Comparison of ENCODE assay signal across 8 cellular contexts in genomic region chr2:41782306-41783158, GRCh38.
DNase-seq lines count a peak whose midpoint lies in the region; ATAC-seq, FAIRE-seq and TF ChIP-seq lines count a peak whose summit lies in the region.

No MANE protein-coding gene starts in this region.

- H3K27me3 ChIP-seq in heart right ventricle (peaks cover 0 to 5% (median 0%) of the 10 kb centered on the region in 7 donors), small intestine (ENCODE audit: control insufficient read depth in 2 of 2, insufficient read depth in 2 of 2, low read length in 2 of 2) (no peaks in the 10 kb centered on the region), MG63 (no peaks in the 10 kb centered on the region; the same call in 1 of the 2 replicates)

- H3K27ac ChIP-seq in heart right ventricle (no peak overlapping the region), small intestine (ENCODE audit: low read depth in 1 of 2, low read length in 1 of 2) (no peak overlapping the region)

- H3K4me1 ChIP-seq in heart right ventricle (peaks cover 0 to 5% (median 0%) of the 10 kb centered on the region in 9 donors), small intestine (ENCODE audit: control insufficient read depth in 2 of 2, insufficient read depth in 1 of 2, low read depth in 1 of 2, low read length in 1 of 2) (no peaks in the 10 kb centered on the region)

- peak; percentile 50 for DNase-seq in activated naive CD4-positive, alpha-beta T cell treated with anti-CD3 and anti-CD28 coated beads for 36 hours
- DNase-seq in activated naive CD4-positive, alpha-beta T cell (lab: John Stamatoyannopoulos, UW), result no peak
- peak; percentile 7 for DNase-seq in HFF-Myc (ENCODE audit: extremely low read depth, low read depth)
- peak; percentile 19 for DNase-seq in NCI-H2196 treated with DMSO at 0.1 percent for 48 hours (lab: John Stamatoyannopoulos, UW; ENCODE audit: unreplicated experiment)
- DNase-seq in activated T-helper 1 cell treated with anti-CD3 and anti-CD28 coated beads, Interleukin-12 subunit alpha, Interleukin-12 subunit beta, Interleukin-2, Interleukin-4 antibody, amounts not matched to agents 30 ng/mL and 10 ng/mL and 1 ng/mL, durations not matched to agents 14 hours and 24 hours and 36 hours (ENCODE audit: low spot score), result peak; percentile 4
- peak in 1 of 2 donors; percentile 16 for DNase-seq in heart right ventricle
- peak; percentile 43 for DNase-seq in small intestine
- no peak for DNase-seq in MG63

- TF ChIP-seq CTCF in HFF-Myc (IDR thresholded peaks at IDR 0.05; ENCODE audit: low read depth, low read length, missing control alignments) (peak; percentile 69), heart right ventricle (IDR thresholded peaks at IDR 0.05) (peak; percentile 77 to 95 (median 86))

- H3K27ac Mint-ChIP-seq in activated naive CD4-positive, alpha-beta T cell treated with anti-CD3 and anti-CD28 coated beads for 36 hours, result no peak overlapping the region
- no peak overlapping the region for H3K27ac Mint-ChIP-seq in activated T-helper 1 cell treated with anti-CD3 and anti-CD28 coated beads, Interleukin-12 subunit alpha, Interleukin-12 subunit beta, Interleukin-2, Interleukin-4 antibody, amounts not matched to agents 30 ng/mL and 10 ng/mL and 1 ng/mL, durations not matched to agents 14 hours and 24 hours and 36 hours

- peak in 2 of 8 donors; percentile 20 to 48 for ATAC-seq in heart right ventricle

- no peaks in the 10 kb centered on the region for H3K9me3 Mint-ChIP-seq in activated naive CD4-positive, alpha-beta T cell treated with anti-CD3 and anti-CD28 coated beads for 36 hours
- no peaks in the 10 kb centered on the region for H3K9me3 Mint-ChIP-seq in activated T-helper 1 cell treated with anti-CD3 and anti-CD28 coated beads, Interleukin-12 subunit alpha, Interleukin-12 subunit beta, Interleukin-2, Interleukin-4 antibody, amounts not matched to agents 30 ng/mL and 10 ng/mL and 1 ng/mL, durations not matched to agents 14 hours and 24 hours and 36 hours

- peak; percentile 86 for FAIRE-seq in small intestine (lab: Jason Lieb, UNC)

- CTCF ChIA-PET in activated naive CD4-positive, alpha-beta T cell treated with anti-CD3 and anti-CD28 coated beads for 36 hours (lab: Charles Lee), result interaction anchor here (0.8 to 2.4 kb wide), 2 partner anchors 10 to 155 kb away, joined by 3 to 5 read pairs; no protein-coding TSS in a partner anchor

- H3K4me3 ChIP-seq in HFF-Myc (replicated peaks; ENCODE audit: low read depth, low read length) (no peak overlapping the region), heart right ventricle (no peak overlapping the region), small intestine (ENCODE audit: low read depth in 1 of 2, low read length in 2 of 2) (no peak overlapping the region), MG63 (no peak overlapping the region)

- no peaks in the 10 kb centered on the region for H3K36me3 Mint-ChIP-seq in activated naive CD4-positive, alpha-beta T cell treated with anti-CD3 and anti-CD28 coated beads for 36 hours (ENCODE audit: low read depth)
- H3K36me3 Mint-ChIP-seq in activated T-helper 1 cell treated with anti-CD3 and anti-CD28 coated beads, Interleukin-12 subunit alpha, Interleukin-12 subunit beta, Interleukin-2, Interleukin-4 antibody, amounts not matched to agents 30 ng/mL and 10 ng/mL and 1 ng/mL, durations not matched to agents 14 hours and 24 hours and 36 hours (ENCODE audit: low read depth), result no peaks in the 10 kb centered on the region

- 30 to 32% methylated on average over 6 of the region's 6 CpGs for WGBS in heart right ventricle, 2 donors
- WGBS in small intestine, 3 donors, result 9 to 32% (median 19%) methylated on average over 6 of the region's 6 CpGs

- no peaks in the 10 kb centered on the region for H3K9me3 ChIP-seq in heart right ventricle
- H3K9me3 ChIP-seq in small intestine (ENCODE audit: control insufficient read depth, low read depth), result no peaks in the 10 kb centered on the region
- H3K9me3 ChIP-seq in MG63, result no peaks in the 10 kb centered on the region

- H3K4me3 Mint-ChIP-seq in activated naive CD4-positive, alpha-beta T cell treated with anti-CD3 and anti-CD28 coated beads for 36 hours, result no peak overlapping the region
- no peak overlapping the region for H3K4me3 Mint-ChIP-seq in activated T-helper 1 cell treated with anti-CD3 and anti-CD28 coated beads, Interleukin-12 subunit alpha, Interleukin-12 subunit beta, Interleukin-2, Interleukin-4 antibody, amounts not matched to agents 30 ng/mL and 10 ng/mL and 1 ng/mL, durations not matched to agents 14 hours and 24 hours and 36 hours

- peaks cover 7% of the 10 kb centered on the region for H3K27me3 Mint-ChIP-seq in activated naive CD4-positive, alpha-beta T cell treated with anti-CD3 and anti-CD28 coated beads for 36 hours (ENCODE audit: low read depth)
- peaks cover 13% of the 10 kb centered on the region for H3K27me3 Mint-ChIP-seq in activated T-helper 1 cell treated with anti-CD3 and anti-CD28 coated beads, Interleukin-12 subunit alpha, Interleukin-12 subunit beta, Interleukin-2, Interleukin-4 antibody, amounts not matched to agents 30 ng/mL and 10 ng/mL and 1 ng/mL, durations not matched to agents 14 hours and 24 hours and 36 hours (ENCODE audit: insufficient read depth)

- H3K4me1 Mint-ChIP-seq in activated naive CD4-positive, alpha-beta T cell treated with anti-CD3 and anti-CD28 coated beads for 36 hours (ENCODE audit: low read depth), result no peaks in the 10 kb centered on the region
- no peaks in the 10 kb centered on the region for H3K4me1 Mint-ChIP-seq in activated T-helper 1 cell treated with anti-CD3 and anti-CD28 coated beads, Interleukin-12 subunit alpha, Interleukin-12 subunit beta, Interleukin-2, Interleukin-4 antibody, amounts not matched to agents 30 ng/mL and 10 ng/mL and 1 ng/mL, durations not matched to agents 14 hours and 24 hours and 36 hours (ENCODE audit: low read depth)

- intact Hi-C loops in activated naive CD4-positive, alpha-beta T cell treated with anti-CD3 and anti-CD28 coated beads for 36 hours (cut with micrococcal nuclease), result loop anchor here (1.0 to 5.0 kb wide), 5 partner anchors 75 to 1869 kb away; no protein-coding TSS in a partner anchor
- intact Hi-C loops in activated T-helper 1 cell treated with anti-CD3 and anti-CD28 coated beads, Interleukin-12 subunit alpha, Interleukin-12 subunit beta, Interleukin-2, Interleukin-4 antibody, amounts not matched to agents 30 ng/mL and 10 ng/mL and 1 ng/mL, durations not matched to agents 14 hours and 24 hours and 36 hours (cut with micrococcal nuclease), result loop anchor here (1.0 kb wide), 2 partner anchors 368 to 1869 kb away; no protein-coding TSS in a partner anchor
- intact Hi-C loops in heart right ventricle (cut with DNase I), result loop anchor here in 6 of 10 donors (2.0 to 10.0 kb wide), 6 partner anchors 368 to 1878 kb away; no protein-coding TSS in a partner anchor

- H3K36me3 ChIP-seq in heart right ventricle, result no peaks in the 10 kb centered on the region
- H3K36me3 ChIP-seq in small intestine (ENCODE audit: control insufficient read depth in 2 of 2, insufficient read depth in 2 of 2, low read length in 2 of 2), result no peaks in the 10 kb centered on the region
- H3K36me3 ChIP-seq in MG63, result no peaks in the 10 kb centered on the region

Comparison
In these comparisons a context has a peak if more than half of its experiments do, and no peak if none do; other contexts are left out.
1. DNase-seq: peak in activated naive CD4-positive, alpha-beta T cell treated with anti-CD3 and anti-CD28 coated beads for 36 hours (single experiment), HFF-Myc (single experiment), NCI-H2196 treated with DMSO at 0.1 percent for 48 hours (single experiment), activated T-helper 1 cell treated with anti-CD3 and anti-CD28 coated beads, Interleukin-12 subunit alpha, Interleukin-12 subunit beta, Interleukin-2, Interleukin-4 antibody, amounts not matched to agents 30 ng/mL and 10 ng/mL and 1 ng/mL, durations not matched to agents 14 hours and 24 hours and 36 hours (single experiment) and small intestine (single experiment); none in activated naive CD4-positive, alpha-beta T cell (0 of 4) and MG63 (single experiment).